19 cellular contexts compared by ENCODE assay signal in the genomic region with DNA sequence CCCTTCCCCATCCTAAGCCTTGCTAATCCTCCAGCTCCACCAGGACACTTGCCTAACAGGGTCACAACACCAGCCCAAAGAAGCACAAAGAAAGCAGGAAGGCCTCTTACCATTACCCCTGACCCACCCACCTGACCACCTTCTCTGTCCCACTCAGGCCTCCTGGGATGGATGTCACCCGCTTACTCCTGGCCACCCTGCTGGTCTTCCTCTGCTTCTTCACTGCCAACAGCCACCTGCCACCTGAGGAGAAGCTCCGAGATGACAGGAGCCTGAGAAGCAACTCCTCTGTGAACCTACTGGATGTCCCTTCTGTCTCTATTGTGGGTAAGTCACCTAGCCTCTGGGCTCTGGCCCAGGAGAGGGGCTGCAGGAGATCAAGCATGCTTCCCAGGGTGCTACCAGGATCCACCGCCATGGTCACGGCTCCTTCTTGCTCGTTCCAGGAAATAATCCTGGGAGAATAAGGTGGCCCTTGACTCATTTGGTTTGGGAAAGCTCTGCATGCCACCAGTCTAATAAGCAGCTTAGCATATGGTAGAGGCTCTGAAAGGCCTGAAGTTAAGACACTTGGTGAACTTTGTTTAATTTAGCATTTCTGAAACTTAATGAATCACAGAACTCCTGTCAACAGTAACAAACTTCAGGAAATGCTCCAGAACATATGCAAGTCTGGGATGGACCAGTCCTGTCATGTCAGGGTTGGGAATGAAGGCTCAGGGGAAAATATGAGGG. TPM values are rescaled to one million over a fixed set of nuclear protein-coding genes. Genes with fewer than 3 reads are reported as not detected.
"Had no signal": no experiment of that assay in that cellular context is flagged by ENCODE, and none has a peak within 500 bp of the region (broad histone marks: within the 10 kb centered on the region; RNA-seq: fewer than 3 reads in every experiment).

No MANE protein-coding gene starts in this region.

- H3K27ac Mint-ChIP-seq: activated naive CD4-positive, alpha-beta T cell treated with anti-CD3 and anti-CD28 coated beads for 36 hours; brain; natural killer cell; T-helper 1 cell treated with Interleukin-12 subunit alpha and Interleukin-12 subunit beta and Interleukin-4 antibody, amounts not matched to agents 30 μg/mL and 1 μg/mL, for 36 hours had no signal

- H3K9ac ChIP-seq: parathyroid adenoma had no signal

- H2AFZ ChIP-seq: parathyroid adenoma had no signal

- H3K27me3 ChIP-seq: colonic mucosa, foreskin keratinocyte, neutrophil had no signal

- H3K9me3 ChIP-seq: colonic mucosa, lower lobe of right lung, neutrophil had no signal

- H3K9me3 Mint-ChIP-seq: activated naive CD4-positive, alpha-beta T cell treated with anti-CD3 and anti-CD28 coated beads for 36 hours; brain; natural killer cell; T-helper 1 cell treated with Interleukin-12 subunit alpha and Interleukin-12 subunit beta and Interleukin-4 antibody, amounts not matched to agents 30 μg/mL and 1 μg/mL, for 36 hours had no signal

- H3K36me3 Mint-ChIP-seq: natural killer cell had no signal

- H3K79me2 ChIP-seq: parathyroid adenoma had no signal

- ATAC-seq: foreskin keratinocyte, lower lobe of right lung, natural killer cell had no signal

- H3K27me3 Mint-ChIP-seq: brain had no signal

- H3K4me3 Mint-ChIP-seq: activated naive CD4-positive, alpha-beta T cell treated with anti-CD3 and anti-CD28 coated beads for 36 hours; brain; natural killer cell; T-helper 1 cell treated with Interleukin-12 subunit alpha and Interleukin-12 subunit beta and Interleukin-4 antibody, amounts not matched to agents 30 μg/mL and 1 μg/mL, for 36 hours had no signal

- H3K4me1 Mint-ChIP-seq: brain had no signal

- DNase-seq: activated CD4-positive, alpha-beta T cell treated with anti-CD3 and anti-CD28 coated beads, Interleukin-2, amount 50 U/mL, for 4 hours; activated CD4-positive, CD25-positive, alpha-beta regulatory T cell treated with anti-CD3 and anti-CD28 coated beads, Interleukin-2, amount 50 U/mL, for 72 hours; activated naive CD4-positive, alpha-beta T cell treated with anti-CD3 and anti-CD28 coated beads for 36 hours; anterior cingulate cortex; central memory CD4-positive, alpha-beta T cell; colonic mucosa; foreskin keratinocyte; hippocampal formation; islet precursor cell; lower lobe of right lung; natural killer cell; stimulated activated CD4-positive, alpha-beta T cell treated with anti-CD3 and anti-CD28 coated beads, Interleukin-1b, Interleukin-23, amount 100 ng/mL, for 48 hours; stimulated activated CD8-positive, alpha-beta memory T cell treated with anti-CD3 and anti-CD28 coated beads, Interleukin-4, amount 100 ng/mL, for 48 hours; stimulated activated naive CD4-positive, alpha-beta T cell had no signal

- H3K4me1 ChIP-seq: colonic mucosa, foreskin keratinocyte, parathyroid adenoma had no signal

- H3K27ac ChIP-seq: colonic mucosa, foreskin keratinocyte, lower lobe of right lung, neutrophil, parathyroid adenoma had no signal

RNA-seq across cellular contexts. Expression of a gene that starts 19.2 kb away (rescaled TPM):
- total RNA-seq: activated naive CD4-positive, alpha-beta T cell treated with anti-CD3 and anti-CD28 coated beads for 36 hours; colonic mucosa; foreskin keratinocyte; lower lobe of right lung; natural killer cell; urinary bladder had no signal
